ENCODE assay signal across 8 cellular contexts in genomic region chr18:36828630-36829361, GRCh38. TPM values are rescaled to one million over a fixed set of nuclear protein-coding genes. Genes with fewer than 3 reads are reported as not detected.
DNase-seq lines count a peak whose midpoint lies in the region; ATAC-seq and TF ChIP-seq lines count a peak whose summit lies in the region.

Gene KIAA1328 (plus strand): TSS chr18:36829127. CDS start chr18:36829139, 12 bp downstream.
Gene TPGS2 (minus strand): TSS chr18:36829002. CDS start chr18:36828767, 235 bp downstream.

- intact Hi-C loops in dendritic cell treated with granulocyte-macrophage colony-stimulating factor and Interleukin-4, amounts not matched to agents 40 ng/mL and 50 ng/mL, for 4 days (cut with micrococcal nuclease): no loop called here
- intact Hi-C loops in lower leg skin (cut with DNase I; ENCODE audit: low total_unique reads): no loop called here

- H3K27ac Mint-ChIP-seq in dendritic cell treated with granulocyte-macrophage colony-stimulating factor and Interleukin-4, amounts not matched to agents 40 ng/mL and 50 ng/mL, for 4 days: peak within 1 kb of the TSS; percentile 86

- H3K27me3 Mint-ChIP-seq in dendritic cell treated with granulocyte-macrophage colony-stimulating factor and Interleukin-4, amounts not matched to agents 40 ng/mL and 50 ng/mL, for 4 days: no peaks in the 10 kb centered on the region

- no peaks in the 10 kb centered on the region for H3K9me3 Mint-ChIP-seq in dendritic cell treated with granulocyte-macrophage colony-stimulating factor and Interleukin-4, amounts not matched to agents 40 ng/mL and 50 ng/mL, for 4 days

- ATAC-seq in GM19351 (IDR thresholded peaks at IDR 0.05; ENCODE audit: unreplicated experiment): peak; percentile 87
- ATAC-seq in HG03520 (IDR thresholded peaks at IDR 0.05; ENCODE audit: unreplicated experiment): peak; percentile 90

- 1% methylated on average over 16 to 57 of the region's 83 CpGs for WGBS in lower leg skin, 2 donors

- no peak for TF ChIP-seq POLR2A in lower leg skin (IDR thresholded peaks at IDR 0.05)

- peak within 1 kb of the TSS; percentile 90 for H3K4me3 Mint-ChIP-seq in dendritic cell treated with granulocyte-macrophage colony-stimulating factor and Interleukin-4, amounts not matched to agents 40 ng/mL and 50 ng/mL, for 4 days

- DNase-seq in CD1c-positive myeloid dendritic cell (ENCODE audit: extremely low spot score) (peak; percentile 93), NCI-H748 (lab: John Stamatoyannopoulos, UW; ENCODE audit: unreplicated experiment) (peak; percentile 95), lower leg skin (ENCODE audit: low spot score in 2 of 2) (peak; percentile 76 to 96)
- peak; percentile 74 to 80 for DNase-seq in activated CD4-positive, alpha-beta T cell treated with anti-CD3 and anti-CD28 coated beads, Interleukin-2, amount 50 U/mL, for 24 hours (ENCODE audit: low read depth in 1 of 2, low spot score in 1 of 2)
- peak; percentile 75 to 81 for DNase-seq in stimulated activated CD4-positive, alpha-beta T cell treated with anti-CD3 and anti-CD28 coated beads, Interleukin-4, amount 100 ng/mL, for 48 hours (ENCODE audit: low read depth in 2 of 2)

- peaks cover 8% of the 10 kb centered on the region for H3K36me3 Mint-ChIP-seq in dendritic cell treated with granulocyte-macrophage colony-stimulating factor and Interleukin-4, amounts not matched to agents 40 ng/mL and 50 ng/mL, for 4 days (ENCODE audit: low read depth)

- peaks cover 28% of the 10 kb centered on the region for H3K4me1 Mint-ChIP-seq in dendritic cell treated with granulocyte-macrophage colony-stimulating factor and Interleukin-4, amounts not matched to agents 40 ng/mL and 50 ng/mL, for 4 days (ENCODE audit: low read depth)

- peak within 1 kb of the TSS; percentile 76 for H3K4me3 ChIP-seq in lower leg skin (ENCODE audit: low read depth, poor library complexity, severe bottlenecking)

- TF ChIP-seq CTCF in lower leg skin (IDR thresholded peaks at IDR 0.05): no peak

RNA-seq across cellular contexts. Expression of gene KIAA1328, which starts in this region (rescaled TPM):
- 10 to 100 TPM; 16.1 to 32.0 (median 20.1) TPM for total RNA-seq in lower leg skin

RNA-seq across cellular contexts. Expression of gene TPGS2, which starts in this region (rescaled TPM):
- 10 to 100 TPM; 59.5 to 84.2 (median 75.9) TPM for total RNA-seq in lower leg skin

Comparison
In these comparisons a context has a peak if more than half of its experiments do, and no peak if none do; other contexts are left out.
1. Peak in every context shown above with its lines: DNase-seq, ATAC-seq and H3K4me3 ChIP-seq.